Comparison of ENCODE assay signal across 22 cellular contexts in the genomic region with DNA sequence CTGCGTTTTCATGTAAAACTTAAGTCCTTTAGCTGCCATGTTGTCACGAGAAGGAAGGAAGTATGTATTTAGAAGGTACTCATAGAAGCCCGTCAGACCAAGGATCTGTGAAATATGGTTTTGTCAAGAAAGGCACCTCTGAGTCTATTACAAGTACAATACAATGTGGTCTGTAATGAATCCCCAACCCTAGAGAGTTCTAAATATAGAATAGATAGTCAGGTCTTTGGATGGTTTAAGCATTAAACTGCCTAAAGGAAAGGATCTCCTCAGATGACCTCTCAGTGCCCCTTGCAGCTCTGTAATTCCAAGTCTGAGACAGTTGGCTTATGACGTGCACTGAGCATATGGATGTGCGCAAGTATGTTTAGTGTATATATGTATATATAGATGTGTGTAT.
"Had no signal": no experiment of that assay in that cellular context is flagged by ENCODE, and none has a peak within 500 bp of the region (broad histone marks: within the 10 kb centered on the region; RNA-seq: fewer than 3 reads in every experiment).

No MANE protein-coding gene starts in this region.

- H3K4me3 ChIP-seq: colonic mucosa, gastrocnemius medialis, heart right ventricle, left lung, lung, pancreas, sigmoid colon, testis, tibial artery had no signal

- H3K27me3 ChIP-seq: colonic mucosa, gastrocnemius medialis, heart right ventricle, left lung, neutrophil, pancreas, sigmoid colon, testis, tibial artery had no signal

- H3K27ac ChIP-seq: colonic mucosa, epithelial cell of prostate, gastrocnemius medialis, left lung, neutrophil, pancreas, sigmoid colon, testis, tibial artery had no signal

- DNase-seq: colonic mucosa; effector CD8-positive, alpha-beta T cell; endodermal cell; foreskin fibroblast; gastrocnemius medialis; heart right ventricle; hippocampal formation; left cardiac atrium; left lung; natural killer cell; pancreas; sigmoid colon; stimulated activated CD4-positive, alpha-beta T cell treated with anti-CD3 and anti-CD28 coated beads, Interleukin-4, amount 100 ng/mL, for 4 hours; stimulated activated naive CD8-positive, alpha-beta T cell treated with anti-CD3 and anti-CD28 coated beads, Interleukin-15, Interleukin-2, amounts not matched to agents 100 U/mL and 50 U/mL, for 24 hours; substantia nigra; testis; tibial artery had no signal

- H3K9me3 ChIP-seq: colonic mucosa, gastrocnemius medialis, heart right ventricle, left lung, neutrophil, pancreas, sigmoid colon, testis, tibial artery had no signal

- ATAC-seq: esophagus mucosa; gastrocnemius medialis; left lung; natural killer cell; pancreas; stimulated activated memory B cell treated with anti-CD40 and anti-IgM and Interleukin-4, amounts not matched to agents 10 μg/mL and 1 μg/mL and 100 μg/mL, for 72 hours; stimulated activated naive CD8-positive, alpha-beta T cell treated with anti-CD3 and anti-CD28 coated beads, Interleukin-15, Interleukin-2, amounts not matched to agents 100 U/mL and 50 U/mL, for 24 hours had no signal

- H3K4me1 ChIP-seq: colonic mucosa, gastrocnemius medialis, left lung, pancreas, sigmoid colon, testis, tibial artery had no signal

- H3K36me3 ChIP-seq: colonic mucosa, gastrocnemius medialis, heart right ventricle, left lung, neutrophil, pancreas, sigmoid colon, tibial artery had no signal
